1 cellular context compared by ENCODE assay signal in genomic region chr3:128801779-128802369, GRCh38.
TF ChIP-seq lines count a peak whose summit lies in the region.

No MANE protein-coding gene starts in this region.

TF ChIP-seq in SK-N-SH treated with all-trans-retinoic acid at 6 μM for 48 hours, 23 proteins besides CTCF, POLR2A, EP300 and RAD21 (continued from another document):
- no peak for TF ChIP-seq PATZ1 (CRISPR knock-in tag; IDR thresholded peaks at IDR 0.05; ENCODE audit: borderline replicate concordance)
- TF ChIP-seq GLIS3 (CRISPR knock-in tag; IDR thresholded peaks at IDR 0.05) = no peak
